1 cellular context compared by ENCODE assay signal in the genomic region with DNA sequence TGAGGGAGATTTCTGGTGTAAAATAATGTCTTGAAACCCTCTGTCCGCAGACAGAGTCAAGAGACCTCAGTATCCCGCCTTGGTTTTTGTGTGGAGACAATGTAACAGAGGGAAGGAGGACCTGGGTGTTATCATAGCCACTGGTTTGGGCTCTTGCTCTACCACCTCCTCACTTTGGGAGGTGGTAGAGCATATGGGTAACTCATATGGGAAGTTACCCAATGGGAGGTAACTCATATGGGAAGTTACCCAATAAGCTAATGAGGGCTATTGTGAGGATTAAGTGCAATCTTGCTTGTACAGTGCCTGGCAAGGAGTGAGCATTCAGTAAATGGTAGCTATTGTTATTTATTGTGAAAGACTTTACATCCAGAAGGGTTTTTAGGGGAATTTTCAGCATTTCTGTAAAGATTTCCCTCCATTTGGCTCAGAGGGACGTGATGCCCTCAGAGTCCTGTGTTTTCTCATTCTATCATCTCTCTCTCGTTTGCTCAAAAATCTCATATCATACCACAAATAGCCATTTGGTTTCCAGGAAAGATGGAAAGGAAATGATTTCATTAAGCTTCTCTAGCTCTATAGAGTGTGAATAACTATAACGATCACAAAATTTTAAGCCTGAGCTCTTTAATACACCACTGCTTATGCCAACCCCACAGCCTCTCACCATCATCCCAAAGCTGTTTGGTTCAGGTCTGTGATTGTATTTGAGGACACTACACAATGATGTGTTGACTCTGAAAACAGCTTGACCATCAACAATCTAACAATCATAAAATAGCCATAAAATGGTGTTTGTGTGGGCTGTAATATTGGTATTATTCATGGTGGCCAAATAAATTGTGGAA.
TF ChIP-seq lines count a peak whose summit lies in the region.

No MANE protein-coding gene starts in this region.

TF ChIP-seq in K562, 482 proteins besides CTCF, POLR2A, EP300 and RAD21 (continued from another document and continues in another):
- no peak for TF ChIP-seq TFE3 (CRISPR knock-in tag; IDR thresholded peaks at IDR 0.05)
- TF ChIP-seq, protein P1, sequence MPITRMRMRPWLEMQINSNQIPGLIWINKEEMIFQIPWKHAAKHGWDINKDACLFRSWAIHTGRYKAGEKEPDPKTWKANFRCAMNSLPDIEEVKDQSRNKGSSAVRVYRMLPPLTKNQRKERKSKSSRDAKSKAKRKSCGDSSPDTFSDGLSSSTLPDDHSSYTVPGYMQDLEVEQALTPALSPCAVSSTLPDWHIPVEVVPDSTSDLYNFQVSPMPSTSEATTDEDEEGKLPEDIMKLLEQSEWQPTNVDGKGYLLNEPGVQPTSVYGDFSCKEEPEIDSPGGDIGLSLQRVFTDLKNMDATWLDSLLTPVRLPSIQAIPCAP (CRISPR knock-in tag; IDR thresholded peaks at IDR 0.05; ENCODE audit: borderline replicate concordance), result no peak
- TF ChIP-seq FOXA3 (CRISPR knock-in tag; conservative IDR thresholded peaks at IDR 0.05 in 1 of 2, IDR thresholded peaks at IDR 0.05 in 1 of 2), result no peak
- no peak for TF ChIP-seq CC2D1A (IDR thresholded peaks at IDR 0.05)
- no peak for TF ChIP-seq MECOM (CRISPR knock-in tag; IDR thresholded peaks at IDR 0.05)
- TF ChIP-seq FOXM1 (IDR thresholded peaks at IDR 0.05; ENCODE audit: low read depth), result no peak
- TF ChIP-seq FOXM1 (CRISPR knock-in tag; IDR thresholded peaks at IDR 0.05; ENCODE audit: low read depth), result no peak
- TF ChIP-seq RB1 (IDR thresholded peaks at IDR 0.05; ENCODE audit: low read depth), result no peak
- 0 out of 4 replicates have a peak, but pooled peaks of 1 of the 2 experiments have one; percentile 32 for TF ChIP-seq BCLAF1 (IDR thresholded peaks at IDR 0.05; ENCODE audit: borderline replicate concordance in 1 of 2, control insufficient read depth in 1 of 2, low read depth in 2 of 2, low read length in 1 of 2)
- no peak for TF ChIP-seq RFX5 (IDR thresholded peaks at IDR 0.05; ENCODE audit: low read depth, low read length)
- TF ChIP-seq RHOXF2B (CRISPR knock-in tag; conservative IDR thresholded peaks at IDR 0.05), result no peak
- no peak for TF ChIP-seq ZNF586 (CRISPR knock-in tag; conservative IDR thresholded peaks at IDR 0.05)
- no peak for TF ChIP-seq ZNF133 (CRISPR knock-in tag; IDR thresholded peaks at IDR 0.05)
- peak; percentile 90 for TF ChIP-seq RBM39 (optimal IDR thresholded peaks at IDR 0.05; ENCODE audit: low read depth, low read length)
- no peak for TF ChIP-seq ZNF232 (CRISPR knock-in tag; IDR thresholded peaks at IDR 0.05)
- TF ChIP-seq NFXL1 (CRISPR knock-in tag; IDR thresholded peaks at IDR 0.05), result no peak
- TF ChIP-seq E4F1 (CRISPR knock-in tag; IDR thresholded peaks at IDR 0.05; ENCODE audit: borderline replicate concordance), result no peak
- TF ChIP-seq MXI1 (IDR thresholded peaks at IDR 0.05; ENCODE audit: low read depth, low read length), result 0 out of 2 replicates have a peak, but pooled peaks have one; percentile 28
- no peak for TF ChIP-seq PRPF4 (IDR thresholded peaks at IDR 0.05; ENCODE audit: insufficient read depth, low read depth, low read length, poor library complexity, severe bottlenecking)
- no peak for TF ChIP-seq MEF2D (tag; conservative IDR thresholded peaks at IDR 0.05; ENCODE audit: low read depth)
- TF ChIP-seq KDM5B (IDR thresholded peaks at IDR 0.05; ENCODE audit: insufficient replicate concordance, low read depth, low read length), result no peak
- TF ChIP-seq LCOR (CRISPR knock-in tag; IDR thresholded peaks at IDR 0.05), result peak; percentile 45; the same call in 1 of the 2 replicates
- no peak for TF ChIP-seq RBBP5 (IDR thresholded peaks at IDR 0.05; ENCODE audit: borderline replicate concordance, insufficient read depth, low read length, poor library complexity, severe bottlenecking)
- TF ChIP-seq FIP1L1 (IDR thresholded peaks at IDR 0.05; ENCODE audit: low read depth, low read length, poor library complexity, severe bottlenecking), result no peak
- TF ChIP-seq, protein P2, sequence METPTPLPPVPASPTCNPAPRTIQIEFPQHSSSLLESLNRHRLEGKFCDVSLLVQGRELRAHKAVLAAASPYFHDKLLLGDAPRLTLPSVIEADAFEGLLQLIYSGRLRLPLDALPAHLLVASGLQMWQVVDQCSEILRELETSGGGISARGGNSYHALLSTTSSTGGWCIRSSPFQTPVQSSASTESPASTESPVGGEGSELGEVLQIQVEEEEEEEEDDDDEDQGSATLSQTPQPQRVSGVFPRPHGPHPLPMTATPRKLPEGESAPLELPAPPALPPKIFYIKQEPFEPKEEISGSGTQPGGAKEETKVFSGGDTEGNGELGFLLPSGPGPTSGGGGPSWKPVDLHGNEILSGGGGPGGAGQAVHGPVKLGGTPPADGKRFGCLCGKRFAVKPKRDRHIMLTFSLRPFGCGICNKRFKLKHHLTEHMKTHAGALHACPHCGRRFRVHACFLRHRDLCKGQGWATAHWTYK (CRISPR knock-in tag; IDR thresholded peaks at IDR 0.05), result no peak
- no peak for TF ChIP-seq ZNF583 (CRISPR knock-in tag; IDR thresholded peaks at IDR 0.05)
- TF ChIP-seq CEBPB (tag; IDR thresholded peaks at IDR 0.05), result peak; percentile 95
- 0 out of 2 replicates have a peak, but pooled peaks have one; percentile 22 for TF ChIP-seq HDGF (IDR thresholded peaks at IDR 0.05)
- no peak for TF ChIP-seq KAT2B (IDR thresholded peaks at IDR 0.05; ENCODE audit: low read depth, low read length)
- no peak for TF ChIP-seq HMG20B (CRISPR knock-in tag; IDR thresholded peaks at IDR 0.05)
- no peak for TF ChIP-seq NR2C2 (CRISPR knock-in tag; IDR thresholded peaks at IDR 0.05)
- no peak for TF ChIP-seq NR2C2 (tag; IDR thresholded peaks at IDR 0.05)
- 0 out of 2 replicates have a peak, but pooled peaks have one; percentile 25 for TF ChIP-seq MGA (IDR thresholded peaks at IDR 0.05)
- no peak for TF ChIP-seq NR3C1 (CRISPR knock-in tag; IDR thresholded peaks at IDR 0.05)
